10 cellular contexts compared by ENCODE assay signal in the genomic region with DNA sequence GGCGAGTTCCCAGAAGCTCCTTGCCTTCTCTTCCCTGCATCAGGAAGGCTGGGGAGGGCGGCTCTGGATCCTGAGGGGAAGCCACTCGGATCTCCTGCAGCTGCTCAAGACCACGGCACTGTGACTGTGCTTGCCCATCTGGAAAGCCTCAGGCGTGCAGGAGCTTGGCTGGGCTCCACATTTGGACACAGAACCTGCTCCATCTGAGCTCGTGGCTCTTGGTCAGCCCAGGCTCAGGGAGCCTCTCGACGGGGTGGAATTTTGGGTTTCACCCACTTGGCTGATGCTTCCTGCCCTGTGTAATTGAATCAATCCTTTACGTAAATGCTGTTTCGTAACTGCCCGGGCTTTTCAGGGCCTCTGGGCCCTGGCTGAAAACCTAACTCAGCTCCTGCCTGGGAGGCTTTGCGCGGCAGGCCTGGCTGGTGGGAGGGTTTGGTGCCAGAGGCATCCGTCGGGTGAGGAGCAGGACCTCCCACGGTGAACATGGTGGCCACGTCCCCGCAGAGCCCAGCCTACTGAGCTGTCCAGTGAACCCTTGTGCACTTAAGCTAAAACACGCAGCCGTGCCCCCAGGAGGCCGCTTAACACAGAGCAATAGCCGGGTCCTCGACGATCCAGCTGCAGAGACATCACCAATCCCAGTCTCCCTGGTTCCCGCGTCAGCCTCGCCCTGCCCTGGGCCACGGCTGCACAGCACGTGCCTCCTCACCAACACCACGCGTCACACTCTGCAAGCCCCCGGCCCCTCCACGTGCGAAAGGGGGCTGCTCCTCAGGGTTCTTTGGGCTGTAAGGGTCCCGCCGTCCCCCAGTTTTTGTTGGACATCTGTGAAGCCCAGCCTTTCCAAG.
DNase-seq lines count a peak whose midpoint lies in the region; ATAC-seq and TF ChIP-seq lines count a peak whose summit lies in the region.
"Had no signal": no experiment of that assay in that cellular context is flagged by ENCODE, and none has a peak within 500 bp of the region (broad histone marks: within the 10 kb centered on the region; RNA-seq: fewer than 3 reads in every experiment).

No MANE protein-coding gene starts in this region.

- intact Hi-C loops in ascending aorta (cut with DNase I): no loop called here
- intact Hi-C loops in sciatic nerve (cut with DNase I): no loop called here

- no peaks in the 10 kb centered on the region for H3K9me3 ChIP-seq in ascending aorta
- H3K9me3 ChIP-seq in right atrium auricular region: no peaks in the 10 kb centered on the region

- H3K27me3 Mint-ChIP-seq in progenitor cell of endocrine pancreas: peaks cover 9% of the 10 kb centered on the region

- H3K27me3 ChIP-seq in ascending aorta (no peaks in the 10 kb centered on the region), right atrium auricular region (no peaks in the 10 kb centered on the region)

- peak; percentile 92 for ATAC-seq in sciatic nerve
- ATAC-seq: PC-3 had no signal

- H3K27ac ChIP-seq in ascending aorta: no peak overlapping the region
- H3K27ac ChIP-seq in right atrium auricular region: peak overlapping the region; percentile 41 to 54

- H3K27ac Mint-ChIP-seq in progenitor cell of endocrine pancreas: no peak overlapping the region

- no peaks in the 10 kb centered on the region for H3K36me3 ChIP-seq in ascending aorta
- H3K36me3 ChIP-seq in right atrium auricular region: no peaks in the 10 kb centered on the region

- H3K4me1 ChIP-seq in ascending aorta (no peaks in the 10 kb centered on the region), right atrium auricular region (peaks cover 0 to 31% of the 10 kb centered on the region in 2 donors)

- peaks cover 3% of the 10 kb centered on the region for H3K9me3 Mint-ChIP-seq in progenitor cell of endocrine pancreas (ENCODE audit: low read depth)

- H3K4me3 ChIP-seq in ascending aorta (no peak overlapping the region), right atrium auricular region (no peak overlapping the region)

- no peaks in the 10 kb centered on the region for H3K4me1 Mint-ChIP-seq in progenitor cell of endocrine pancreas (ENCODE audit: low read depth)

- TF ChIP-seq CTCF in ascending aorta (IDR thresholded peaks at IDR 0.05): no peak
- no peak for TF ChIP-seq CTCF in right atrium auricular region (IDR thresholded peaks at IDR 0.05)
- no peak for TF ChIP-seq CTCF in progenitor cell of endocrine pancreas (IDR thresholded peaks at IDR 0.05; ENCODE audit: unreplicated experiment)

- H3K4me3 Mint-ChIP-seq in progenitor cell of endocrine pancreas (ENCODE audit: low read depth): no peak overlapping the region

- no peaks in the 10 kb centered on the region for H3K36me3 Mint-ChIP-seq in progenitor cell of endocrine pancreas (ENCODE audit: insufficient read depth)

- DNase-seq in ELR (ENCODE audit: low read depth) (peak; percentile 19), ascending aorta (ENCODE audit: low spot score in 2 of 2) (peak; percentile 19 to 80), right atrium auricular region (ENCODE audit: low spot score) (peak; percentile 90), sciatic nerve (ENCODE audit: low spot score) (peak; percentile 79), dedifferentiated amniotic fluid mesenchymal stem cell (ENCODE audit: extremely low spot score) (no peak), cerebellum (ENCODE audit: low spot score) (no peak), progenitor cell of endocrine pancreas (ENCODE audit: low spot score, unreplicated experiment) (no peak)
- DNase-seq in central memory CD4-positive, alpha-beta T cell: no peak
- DNase-seq: activated T-cell treated with anti-CD3 and anti-CD28 coated beads, Interleukin-2, amount 50 U/mL, for 48 hours; PC-3 had no signal

Comparison
In these comparisons a context has a peak if more than half of its experiments do, and no peak if none do; other contexts are left out.
1. DNase-seq: peak in ELR (single experiment), ascending aorta (2 of 2), right atrium auricular region (single experiment) and sciatic nerve (single experiment); none in dedifferentiated amniotic fluid mesenchymal stem cell (single experiment), cerebellum (single experiment), progenitor cell of endocrine pancreas (single experiment) and central memory CD4-positive, alpha-beta T cell (single experiment).
2. H3K27ac ChIP-seq: peak in right atrium auricular region (2 of 2); none in ascending aorta (0 of 2).